17 cellular contexts compared by ENCODE assay signal in the genomic region with DNA sequence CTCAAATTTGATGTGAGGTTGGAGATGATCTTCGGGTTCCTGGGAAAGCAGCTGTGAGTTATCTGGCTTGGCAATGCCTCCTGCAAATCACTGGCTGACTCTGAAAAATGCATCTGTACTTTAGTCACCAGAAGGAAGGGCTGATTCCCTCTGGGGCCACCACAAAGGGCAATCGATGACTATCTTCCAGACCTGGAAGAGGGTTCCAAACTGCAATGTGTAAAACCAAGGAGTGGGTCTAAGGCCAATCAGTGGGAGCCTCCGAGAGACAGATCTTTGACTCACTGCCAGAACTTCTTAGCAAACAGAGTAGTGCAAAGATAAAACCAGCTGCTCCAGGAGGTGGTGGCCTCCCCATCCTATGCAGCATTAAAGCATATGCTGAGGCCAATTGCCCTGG. TPM values are rescaled to one million over a fixed set of nuclear protein-coding genes. Genes with fewer than 3 reads are reported as not detected.
A peak's percentile ranks its signal among the peaks of the same experiment; 100 is the strongest.
DNase-seq lines count a peak whose midpoint lies in the region; ATAC-seq and TF ChIP-seq lines count a peak whose summit lies in the region.
"Had no signal": no experiment of that assay in that cellular context is flagged by ENCODE, and none has a peak within 500 bp of the region (broad histone marks: within the 10 kb centered on the region; RNA-seq: fewer than 3 reads in every experiment).

No MANE protein-coding gene starts in this region.

- H3K4me1 Mint-ChIP-seq in CD8-positive, alpha-beta T cell (ENCODE audit: low read depth): no peaks in the 10 kb centered on the region

- TF ChIP-seq EP300 in SK-N-SH (IDR thresholded peaks at IDR 0.05; ENCODE audit: borderline replicate concordance in 1 of 2, low read depth in 1 of 2, low read length in 1 of 2): peak; percentile 23 to 51; a peak in 1 of 4 replicates

- no peaks in the 10 kb centered on the region for H3K36me3 Mint-ChIP-seq in CD8-positive, alpha-beta T cell
- H3K36me3 Mint-ChIP-seq: natural killer cell treated with Interleukin-12 subunit alpha and Interleukin-12 subunit beta and Interleukin-15 and Interleukin-18, amount 100 ng/mL, for 72 hours had no signal

- H3K27ac ChIP-seq in HL-60 (replicated peaks) (peak overlapping the region; percentile 37), SK-N-SH (ENCODE audit: low read depth in 2 of 2, low read length in 1 of 2) (peak overlapping the region in 1 of 2 experiments; percentile 22; a peak in 1 of 4 replicates)
- H3K27ac ChIP-seq in CD8-positive, alpha-beta T cell (ENCODE audit: low read depth, low read length): no peak overlapping the region
- H3K27ac ChIP-seq: BLaER1 treated with 17β-estradiol and CSF1 and Interleukin-3, amounts not matched to agents 10 nM and 100 nM; KMS-11; right lobe of liver had no signal

- TF ChIP-seq CTCF in HL-60 (IDR thresholded peaks at IDR 0.05; ENCODE audit: insufficient read depth, low read length) (no peak), SK-N-SH (IDR thresholded peaks at IDR 0.05) (no peak)
- TF ChIP-seq CTCF in CD8-positive, alpha-beta T cell (IDR thresholded peaks at IDR 0.05): no peak

- H3K27me3 Mint-ChIP-seq in CD8-positive, alpha-beta T cell (ENCODE audit: low read depth): peaks cover 5% of the 10 kb centered on the region

- H3K9ac ChIP-seq in SK-N-SH: no peak overlapping the region
- H3K9ac ChIP-seq: BLaER1 treated with 17β-estradiol and CSF1 and Interleukin-3, amounts not matched to agents 10 nM and 100 nM; KMS-11 had no signal

- no peak overlapping the region for H2AFZ ChIP-seq in SK-N-SH (ENCODE audit: low read depth)

- no peaks in the 10 kb centered on the region for H3K27me3 ChIP-seq in HL-60 (ENCODE audit: insufficient read depth, poor library complexity, severe bottlenecking)
- H3K27me3 ChIP-seq in SK-N-SH (ENCODE audit: insufficient read depth): peaks cover 6% of the 10 kb centered on the region; the same call in 1 of the 2 replicates
- H3K27me3 ChIP-seq in CD8-positive, alpha-beta T cell (ENCODE audit: insufficient read depth, low read length): no peaks in the 10 kb centered on the region
- H3K27me3 ChIP-seq: BLaER1 treated with 17β-estradiol and CSF1 and Interleukin-3, amounts not matched to agents 10 nM and 100 nM; right lobe of liver had no signal

- no peak for ATAC-seq in HG03039 (IDR thresholded peaks at IDR 0.05; ENCODE audit: unreplicated experiment)
- ATAC-seq in CD8-positive, alpha-beta T cell: no peak
- ATAC-seq: activated T-cell treated with anti-CD3 and anti-CD28 coated beads, Interleukin-2, amount 50 U/mL, for 4 hours; natural killer cell treated with Interleukin-12 subunit alpha and Interleukin-12 subunit beta and Interleukin-15 and Interleukin-18, amount 100 ng/mL, for 72 hours; right lobe of liver had no signal

- no peaks in the 10 kb centered on the region for H3K9me3 Mint-ChIP-seq in CD8-positive, alpha-beta T cell
- H3K9me3 Mint-ChIP-seq: activated T-cell treated with anti-CD3 and anti-CD28 coated beads, Interleukin-2, amount 50 U/mL, for 4 hours; natural killer cell treated with Interleukin-12 subunit alpha and Interleukin-12 subunit beta and Interleukin-15 and Interleukin-18, amount 100 ng/mL, for 72 hours had no signal

- POLR2A ChIA-PET in SK-N-SH (lab: Yijun Ruan, JAX): no interaction called here
- POLR2A ChIA-PET in CD8-positive, alpha-beta T cell (lab: Charles Lee): no interaction called here

- 11% methylated on average over 3 of the region's 3 CpGs for WGBS in SK-N-SH (ENCODE audit: low lambda C conversion rate)

- intact Hi-C loops in CD8-positive, alpha-beta T cell (cut with DNase I, micrococcal nuclease): no loop called here

- no peaks in the 10 kb centered on the region for H3K9me2 ChIP-seq in SK-N-SH

- H3K4me3 ChIP-seq in HL-60 (replicated peaks; ENCODE audit: insufficient read depth, low read length) (no peak overlapping the region), SK-N-SH (ENCODE audit: low read depth in 2 of 2, low read length in 1 of 2) (no peak overlapping the region)
- H3K4me3 ChIP-seq in CD8-positive, alpha-beta T cell (ENCODE audit: low read depth, low read length): no peak overlapping the region
- H3K4me3 ChIP-seq: BLaER1 treated with 17β-estradiol and CSF1 and Interleukin-3, amounts not matched to agents 10 nM and 100 nM; right lobe of liver had no signal

- H3K4me3 Mint-ChIP-seq in CD8-positive, alpha-beta T cell: no peak overlapping the region
- H3K4me3 Mint-ChIP-seq: activated T-cell treated with anti-CD3 and anti-CD28 coated beads, Interleukin-2, amount 50 U/mL, for 4 hours; natural killer cell treated with Interleukin-12 subunit alpha and Interleukin-12 subunit beta and Interleukin-15 and Interleukin-18, amount 100 ng/mL, for 72 hours had no signal

- DNase-seq in AG20443 (ENCODE audit: low spot score): peak; percentile 55
- no peak for DNase-seq in HL-60 (ENCODE audit: low read depth in 1 of 2, low spot score in 1 of 2)
- DNase-seq in SK-N-SH: peak; percentile 54
- peak; percentile 22 for DNase-seq in hepatic stellate cell (ENCODE audit: low spot score)
- no peak for DNase-seq in CD8-positive, alpha-beta T cell
- DNase-seq in NCI-H510A treated with DMSO at 0.1 percent for 48 hours (lab: John Stamatoyannopoulos, UW): no peak
- DNase-seq in activated CD8-positive, alpha-beta memory T cell treated with anti-CD3 and anti-CD28 coated beads for 24 hours: no peak
- DNase-seq: activated T-cell treated with anti-CD3 and anti-CD28 coated beads, Interleukin-2, amount 50 U/mL, for 4 hours; amniotic stem cell; effector CD8-positive, alpha-beta T cell; left cardiac atrium; NCI-H2107; right lobe of liver had no signal

- no peaks in the 10 kb centered on the region for H3K79me2 ChIP-seq in SK-N-SH (ENCODE audit: insufficient read depth)

- CTCF ChIA-PET in SK-N-SH (lab: Yijun Ruan, JAX): interaction anchor here (1.0 to 1.3 kb wide), 2 partner anchors 45 to 256 kb away, joined by 3 to 4 read pairs; no protein-coding TSS in a partner anchor
- CTCF ChIA-PET in CD8-positive, alpha-beta T cell (lab: Charles Lee): no interaction called here

- H3K4me1 ChIP-seq in SK-N-SH (ENCODE audit: control insufficient read depth in 1 of 2, insufficient read depth in 2 of 2, low read depth in 1 of 2, low read length in 1 of 2): peaks cover 7 to 21% of the 10 kb centered on the region in 2 experiments; a peak in 3 of 4 replicates
- H3K4me1 ChIP-seq in CD8-positive, alpha-beta T cell (ENCODE audit: insufficient read depth, low read length): no peaks in the 10 kb centered on the region
- H3K4me1 ChIP-seq: right lobe of liver had no signal

- H3K9me3 ChIP-seq in SK-N-SH: no peaks in the 10 kb centered on the region
- no peaks in the 10 kb centered on the region for H3K9me3 ChIP-seq in CD8-positive, alpha-beta T cell (ENCODE audit: low read length)
- H3K9me3 ChIP-seq: BLaER1 treated with 17β-estradiol and CSF1 and Interleukin-3, amounts not matched to agents 10 nM and 100 nM; right lobe of liver had no signal

- peak overlapping the region; percentile 34; the same call in 1 of the 2 replicates for H3K4me2 ChIP-seq in SK-N-SH
- H3K4me2 ChIP-seq: KMS-11 had no signal

- TF ChIP-seq RAD21 in SK-N-SH (IDR thresholded peaks at IDR 0.05; ENCODE audit: low read length): no peak

- H3F3A ChIP-seq in SK-N-SH (replicated peaks; ENCODE audit: insufficient read depth): peaks cover 19% of the 10 kb centered on the region

- H3K36me3 ChIP-seq in SK-N-SH (replicated peaks in 1 of 2; ENCODE audit: control insufficient read depth in 1 of 2, insufficient read depth in 2 of 2, low read length in 1 of 2): no peaks in the 10 kb centered on the region
- no peaks in the 10 kb centered on the region for H3K36me3 ChIP-seq in CD8-positive, alpha-beta T cell (ENCODE audit: insufficient read depth, low read length)
- H3K36me3 ChIP-seq: BLaER1 treated with 17β-estradiol and CSF1 and Interleukin-3, amounts not matched to agents 10 nM and 100 nM; right lobe of liver had no signal

- peaks cover 4% of the 10 kb centered on the region; the same call in 1 of the 2 replicates for H4K20me1 ChIP-seq in SK-N-SH (ENCODE audit: insufficient read depth)
- H4K20me1 ChIP-seq: BLaER1 treated with 17β-estradiol and CSF1 and Interleukin-3, amounts not matched to agents 10 nM and 100 nM had no signal

- no peak overlapping the region for H3K27ac Mint-ChIP-seq in CD8-positive, alpha-beta T cell
- H3K27ac Mint-ChIP-seq: natural killer cell treated with Interleukin-12 subunit alpha and Interleukin-12 subunit beta and Interleukin-15 and Interleukin-18, amount 100 ng/mL, for 72 hours had no signal

TF ChIP-seq in SK-N-SH, 30 proteins besides CTCF, POLR2A, EP300 and RAD21:
- TF ChIP-seq SIN3A (IDR thresholded peaks at IDR 0.05; ENCODE audit: borderline replicate concordance, low read depth, low read length): no peak
- TF ChIP-seq, protein P1, sequence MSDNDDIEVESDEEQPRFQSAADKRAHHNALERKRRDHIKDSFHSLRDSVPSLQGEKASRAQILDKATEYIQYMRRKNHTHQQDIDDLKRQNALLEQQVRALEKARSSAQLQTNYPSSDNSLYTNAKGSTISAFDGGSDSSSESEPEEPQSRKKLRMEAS (IDR thresholded peaks at IDR 0.05; ENCODE audit: low read depth): 0 out of 2 replicates have a peak, but pooled peaks have one; percentile 30
- peak; percentile 47 for TF ChIP-seq JUND (IDR thresholded peaks at IDR 0.05)
- peak; percentile 90 for TF ChIP-seq NFIC (IDR thresholded peaks at IDR 0.05; ENCODE audit: borderline replicate concordance)
- TF ChIP-seq FOSL2 (IDR thresholded peaks at IDR 0.05; ENCODE audit: borderline replicate concordance, low read depth): peak; percentile 41; the same call in 1 of the 2 replicates
- peak; percentile 43; the same call in 1 of the 2 replicates for TF ChIP-seq TEAD4 (IDR thresholded peaks at IDR 0.05; ENCODE audit: borderline replicate concordance, insufficient read depth)
- TF ChIP-seq GATA2 (CRISPR knock-in tag; IDR thresholded peaks at IDR 0.05): peak; percentile 62
- TF ChIP-seq TCF12 (IDR thresholded peaks at IDR 0.05): peak; percentile 88
- TF ChIP-seq GABPA (IDR thresholded peaks at IDR 0.05; ENCODE audit: low read depth): no peak
- TF ChIP-seq, protein P2, sequence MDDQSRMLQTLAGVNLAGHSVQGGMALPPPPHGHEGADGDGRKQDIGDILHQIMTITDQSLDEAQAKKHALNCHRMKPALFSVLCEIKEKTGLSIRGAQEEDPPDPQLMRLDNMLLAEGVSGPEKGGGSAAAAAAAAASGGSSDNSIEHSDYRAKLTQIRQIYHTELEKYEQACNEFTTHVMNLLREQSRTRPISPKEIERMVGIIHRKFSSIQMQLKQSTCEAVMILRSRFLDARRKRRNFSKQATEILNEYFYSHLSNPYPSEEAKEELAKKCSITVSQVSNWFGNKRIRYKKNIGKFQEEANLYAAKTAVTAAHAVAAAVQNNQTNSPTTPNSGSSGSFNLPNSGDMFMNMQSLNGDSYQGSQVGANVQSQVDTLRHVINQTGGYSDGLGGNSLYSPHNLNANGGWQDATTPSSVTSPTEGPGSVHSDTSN (IDR thresholded peaks at IDR 0.05): peak; percentile 75

RNA-seq across cellular contexts. Expression of a gene that starts 29.1 kb away (rescaled TPM):
- polyA plus RNA-seq in SK-N-SH (2012; rRNA removed): 14.2 and 17.9 TPM in 2 replicates
- polyA plus RNA-seq in SK-N-SH (2012; cell fraction: cytosol; rRNA removed): 10.2 and 11.8 TPM in 2 replicates
- polyA plus RNA-seq in SK-N-SH (2012; cell fraction: nucleus; rRNA removed): 22.9 and 30.0 TPM in 2 replicates
- 10 to 100 TPM; 16.9 to 18.7 TPM for total RNA-seq in CD8-positive, alpha-beta T cell

Comparison
In these comparisons a context has a peak if more than half of its experiments do, and no peak if none do; other contexts are left out.
1. DNase-seq: peak in AG20443 (single experiment), SK-N-SH (single experiment) and hepatic stellate cell (single experiment); none in HL-60 (0 of 2), CD8-positive, alpha-beta T cell (0 of 7), NCI-H510A treated with DMSO at 0.1 percent for 48 hours (single experiment) and activated CD8-positive, alpha-beta memory T cell treated with anti-CD3 and anti-CD28 coated beads for 24 hours (single experiment).